11 cellular contexts compared by ENCODE assay signal in genomic region chr5:94700592-94700991, GRCh38.
A peak's percentile ranks its signal among the peaks of the same experiment; 100 is the strongest.
DNase-seq lines count a peak whose midpoint lies in the region; ATAC-seq and TF ChIP-seq lines count a peak whose summit lies in the region.
"Had no signal": no experiment of that assay in that cellular context is flagged by ENCODE, and none has a peak within 500 bp of the region (broad histone marks: within the 10 kb centered on the region; RNA-seq: fewer than 3 reads in every experiment).

No MANE protein-coding gene starts in this region.

- H3K27ac ChIP-seq in Peyer's patch, result no peak overlapping the region

- TF ChIP-seq CTCF in Peyer's patch (IDR thresholded peaks at IDR 0.05), result no peak

- ATAC-seq in activated CD8-positive, alpha-beta memory T cell treated with anti-CD3 and anti-CD28 coated beads, Interleukin-2, amount 10 ng/mL, durations not matched to agents 7 days and 5 days, result peak; percentile 92
- peak; percentile 67 for ATAC-seq in HG02623 (IDR thresholded peaks at IDR 0.05; ENCODE audit: unreplicated experiment)
- ATAC-seq in HG03460 (IDR thresholded peaks at IDR 0.05; ENCODE audit: unreplicated experiment), result peak; percentile 78

- H3K36me3 Mint-ChIP-seq in activated CD8-positive, alpha-beta memory T cell treated with anti-CD3 and anti-CD28 coated beads, Interleukin-2, amount 10 ng/mL, durations not matched to agents 7 days and 5 days, result peaks cover 15% of the 10 kb centered on the region
- H3K36me3 Mint-ChIP-seq in stimulated activated naive CD8-positive, alpha-beta T cell treated with anti-CD3 and anti-CD28 coated beads, Interleukin-15, Interleukin-2, amounts not matched to agents 100 ng/mL and 50 ng/mL, for 24 hours (ENCODE audit: low read depth), result peaks cover 14% of the 10 kb centered on the region

- CTCF ChIA-PET in activated CD8-positive, alpha-beta memory T cell treated with anti-CD3 and anti-CD28 coated beads, Interleukin-2, amount 10 ng/mL, durations not matched to agents 7 days and 5 days (lab: Charles Lee), result no interaction called here

- no peak for TF ChIP-seq POLR2A in Peyer's patch (IDR thresholded peaks at IDR 0.05)

- no peak for DNase-seq in activated CD8-positive, alpha-beta memory T cell treated with anti-CD3 and anti-CD28 coated beads, Interleukin-2, amount 10 ng/mL, durations not matched to agents 7 days and 5 days
- DNase-seq in activated CD8-positive, alpha-beta memory T cell treated with anti-CD3 and anti-CD28 coated beads for 24 hours, result no peak
- DNase-seq in Peyer's patch, result no peak
- no peak for DNase-seq in mucosa of gallbladder (ENCODE audit: low spot score)
- DNase-seq in NCI-H510A (lab: John Stamatoyannopoulos, UW), result no peak
- DNase-seq: mammary epithelial cell, NCI-H2081 treated with DMSO at 0.1 percent for 48 hours, SHP77 treated with DMSO at 0.1 percent for 48 hours had no signal

- H3K4me3 Mint-ChIP-seq in activated CD8-positive, alpha-beta memory T cell treated with anti-CD3 and anti-CD28 coated beads, Interleukin-2, amount 10 ng/mL, durations not matched to agents 7 days and 5 days, result no peak overlapping the region
- H3K4me3 Mint-ChIP-seq in stimulated activated naive CD8-positive, alpha-beta T cell treated with anti-CD3 and anti-CD28 coated beads, Interleukin-15, Interleukin-2, amounts not matched to agents 100 ng/mL and 50 ng/mL, for 24 hours, result no peak overlapping the region

- H3K27me3 ChIP-seq in Peyer's patch, result no peaks in the 10 kb centered on the region

- no peaks in the 10 kb centered on the region for H3K4me1 ChIP-seq in Peyer's patch

- no peaks in the 10 kb centered on the region for H3K27me3 Mint-ChIP-seq in activated CD8-positive, alpha-beta memory T cell treated with anti-CD3 and anti-CD28 coated beads, Interleukin-2, amount 10 ng/mL, durations not matched to agents 7 days and 5 days
- no peaks in the 10 kb centered on the region for H3K27me3 Mint-ChIP-seq in stimulated activated naive CD8-positive, alpha-beta T cell treated with anti-CD3 and anti-CD28 coated beads, Interleukin-15, Interleukin-2, amounts not matched to agents 100 ng/mL and 50 ng/mL, for 24 hours

- H3K4me3 ChIP-seq in Peyer's patch, result no peak overlapping the region

- no peaks in the 10 kb centered on the region for H3K36me3 ChIP-seq in Peyer's patch

- H3K9me3 Mint-ChIP-seq in activated CD8-positive, alpha-beta memory T cell treated with anti-CD3 and anti-CD28 coated beads, Interleukin-2, amount 10 ng/mL, durations not matched to agents 7 days and 5 days (ENCODE audit: low read depth), result no peaks in the 10 kb centered on the region
- H3K9me3 Mint-ChIP-seq in stimulated activated naive CD8-positive, alpha-beta T cell treated with anti-CD3 and anti-CD28 coated beads, Interleukin-15, Interleukin-2, amounts not matched to agents 100 ng/mL and 50 ng/mL, for 24 hours, result no peaks in the 10 kb centered on the region

- peaks cover 16% of the 10 kb centered on the region for H3K4me1 Mint-ChIP-seq in activated CD8-positive, alpha-beta memory T cell treated with anti-CD3 and anti-CD28 coated beads, Interleukin-2, amount 10 ng/mL, durations not matched to agents 7 days and 5 days
- peaks cover 4% of the 10 kb centered on the region for H3K4me1 Mint-ChIP-seq in stimulated activated naive CD8-positive, alpha-beta T cell treated with anti-CD3 and anti-CD28 coated beads, Interleukin-15, Interleukin-2, amounts not matched to agents 100 ng/mL and 50 ng/mL, for 24 hours (ENCODE audit: low read depth)

- H3K9me3 ChIP-seq in Peyer's patch, result no peaks in the 10 kb centered on the region

- peak overlapping the region; percentile 42 for H3K27ac Mint-ChIP-seq in activated CD8-positive, alpha-beta memory T cell treated with anti-CD3 and anti-CD28 coated beads, Interleukin-2, amount 10 ng/mL, durations not matched to agents 7 days and 5 days
- H3K27ac Mint-ChIP-seq in stimulated activated naive CD8-positive, alpha-beta T cell treated with anti-CD3 and anti-CD28 coated beads, Interleukin-15, Interleukin-2, amounts not matched to agents 100 ng/mL and 50 ng/mL, for 24 hours, result peak overlapping the region; percentile 76
